ENCODE assay signal across 22 cellular contexts in genomic region chr3:19073341-19074105, GRCh38.
DNase-seq lines count a peak whose midpoint lies in the region; ATAC-seq, FAIRE-seq and TF ChIP-seq lines count a peak whose summit lies in the region.
"Had no signal": no experiment of that assay in that cellular context is flagged by ENCODE, and none has a peak within 500 bp of the region (broad histone marks: within the 10 kb centered on the region; RNA-seq: fewer than 3 reads in every experiment).

No MANE protein-coding gene starts in this region.

- no peaks in the 10 kb centered on the region for H3K23me2 ChIP-seq in H9 (ENCODE audit: insufficient read length, low read depth, low read length, poor library complexity, severe bottlenecking)
- H3K23me2 ChIP-seq in H1 (ENCODE audit: low read depth, low read length) = no peaks in the 10 kb centered on the region

- no peak overlapping the region for H3K9ac ChIP-seq in H9 (ENCODE audit: extremely low read depth, insufficient read length, low read length)
- H3K9ac ChIP-seq in HUES64 (ENCODE audit: low read depth, low read length) = no peak overlapping the region
- no peak overlapping the region for H3K9ac ChIP-seq in H1 (replicated peaks in 1 of 4; ENCODE audit: extremely low read depth in 1 of 4, low read depth in 3 of 4, low read length in 3 of 4)
- H3K9ac ChIP-seq: BLaER1 treated with 17β-estradiol and CSF1 and Interleukin-3, amounts not matched to agents 10 nM and 100 nM had no signal

- no CpG with 5 or more reads among the region's 3 CpGs for WGBS in H9 (ENCODE audit: extremely low coverage, insufficient read length, low lambda C conversion rate)
- WGBS in HUES64 = 68% methylated on average over 2 of the region's 3 CpGs
- 91% methylated on average over 3 of the region's 3 CpGs; no CpG with 5 or more reads in 1 of the 2 experiments for WGBS in H1 (ENCODE audit: extremely low coverage in 1 of 2, insufficient coverage in 1 of 2, insufficient read length in 1 of 2, insufficient replicate concordance in 2 of 2, low coverage in 1 of 2, low lambda C conversion rate in 2 of 2, missing lambda C conversion rate in 1 of 2), 2 experiments

- no peak for FAIRE-seq in H1 (lab: Jason Lieb, UNC)
- FAIRE-seq: A549, D721Med, GM12878 had no signal

- H4K5ac ChIP-seq in H9 (ENCODE audit: insufficient read length, low read depth, low read length) (no peak overlapping the region), H1 (ENCODE audit: insufficient read length, low read depth, low read length) (no peak overlapping the region)

- H3K9me3 Mint-ChIP-seq in H9 (peaks cover 18 to 33% of the 10 kb centered on the region in 2 experiments; a peak in 4 of 5 replicates), natural killer cell (no peaks in the 10 kb centered on the region)

- H2BK12ac ChIP-seq in H9 (ENCODE audit: insufficient read length, low read depth, low read length) (no peak overlapping the region), H1 (ENCODE audit: low read depth, low read length) (peak overlapping the region; percentile 82)

- H2BK15ac ChIP-seq in H9 (ENCODE audit: low read depth, low read length) (no peak overlapping the region), H1 (ENCODE audit: low read length) (no peak overlapping the region)

- no peak overlapping the region for H3K4me2 ChIP-seq in H9 (ENCODE audit: insufficient read depth, insufficient read length, low read length)
- H3K4me2 ChIP-seq in H1 (ENCODE audit: insufficient read depth in 1 of 2, low read depth in 2 of 2, low read length in 2 of 2) = peak overlapping the region in 1 of 2 experiments; percentile 50; a peak in 1 of 4 replicates
- H3K4me2 ChIP-seq: A549 had no signal

- no peaks in the 10 kb centered on the region for H3K79me1 ChIP-seq in H9 (ENCODE audit: insufficient read depth, low read depth, low read length, poor library complexity, severe bottlenecking)
- H3K79me1 ChIP-seq in H1 (ENCODE audit: low read depth, low read length) = no peaks in the 10 kb centered on the region

- H3K27me3 Mint-ChIP-seq in H9 (ENCODE audit: low read depth) (no peaks in the 10 kb centered on the region), natural killer cell (ENCODE audit: low read depth in 2 of 2) (no peaks in the 10 kb centered on the region)
- H3K27me3 Mint-ChIP-seq: CD8-positive, alpha-beta memory T cell had no signal

- H2BK120ac ChIP-seq in H9 (ENCODE audit: low read depth, low read length, poor library complexity, severe bottlenecking) (no peak overlapping the region), H1 (replicated peaks; ENCODE audit: low read depth, low read length) (no peak overlapping the region)

- POLR2A ChIA-PET in H1 (lab: Charles Lee; ENCODE audit: partially characterized antibody) = interaction anchor here (0.8 to 2.0 kb wide), 2 partner anchors 16 to 73 kb away, joined by 3 to 6 read pairs; no protein-coding TSS in a partner anchor

- no peak overlapping the region for H3K23ac ChIP-seq in H9 (ENCODE audit: insufficient read length, low read depth, low read length)
- no peak overlapping the region for H3K23ac ChIP-seq in H1 (ENCODE audit: insufficient read length)

- H3T11ph ChIP-seq in H9 (ENCODE audit: low read length) = no peak overlapping the region

- no peak overlapping the region for H2AFZ ChIP-seq in H9 (ENCODE audit: low read length)
- H2AFZ ChIP-seq in H1 (ENCODE audit: low read length) = no peak overlapping the region

- H3K27me3 ChIP-seq in H9 (ENCODE audit: insufficient read depth, low read length) (no peaks in the 10 kb centered on the region), HUES64 (ENCODE audit: insufficient read depth, low read length) (no peaks in the 10 kb centered on the region), H1 (replicated peaks in 1 of 4; ENCODE audit: control insufficient read depth in 3 of 4, extremely low read depth in 1 of 4, insufficient read depth in 3 of 4, low read length in 3 of 4) (no peaks in the 10 kb centered on the region), upper lobe of right lung (no peaks in the 10 kb centered on the region)
- H3K27me3 ChIP-seq in effector memory CD4-positive, alpha-beta T cell (replicated peaks; ENCODE audit: control insufficient read depth, insufficient read depth, low read length, poor library complexity, severe bottlenecking) = no peaks in the 10 kb centered on the region
- H3K27me3 ChIP-seq: BE2C; BLaER1 treated with 17β-estradiol and CSF1 and Interleukin-3, amounts not matched to agents 10 nM and 100 nM had no signal

- H3K4me3 ChIP-seq in HUES64 (ENCODE audit: low read length) (no peak overlapping the region), H1 (ENCODE audit: extremely low read depth in 1 of 4, insufficient read depth in 2 of 4, low read depth in 3 of 4, low read length in 4 of 4) (no peak overlapping the region), upper lobe of right lung (no peak overlapping the region)
- H3K4me3 ChIP-seq in effector memory CD4-positive, alpha-beta T cell (ENCODE audit: insufficient read depth, low read depth, low read length, poor library complexity, severe bottlenecking) = no peak overlapping the region
- H3K4me3 ChIP-seq: A549; BLaER1 treated with 17β-estradiol and CSF1 and Interleukin-3, amounts not matched to agents 10 nM and 100 nM; GM12878; HAP-1 had no signal

- H3K27ac Mint-ChIP-seq in H9 = peak overlapping the region; percentile 45 to 89 (median 64); a peak in 5 of 7 replicates
- H3K27ac Mint-ChIP-seq in natural killer cell = no peak overlapping the region
- H3K27ac Mint-ChIP-seq: CD14-positive monocyte; CD4-positive, alpha-beta T cell; HFFc6 had no signal

- H4K20me1 ChIP-seq in H9 (ENCODE audit: control insufficient read depth, insufficient read depth, insufficient read length) (no peaks in the 10 kb centered on the region), H1 (replicated peaks in 1 of 2; ENCODE audit: control insufficient read depth in 1 of 2, insufficient read depth in 2 of 2, low read length in 2 of 2) (no peaks in the 10 kb centered on the region)
- H4K20me1 ChIP-seq: BLaER1 treated with 17β-estradiol and CSF1 and Interleukin-3, amounts not matched to agents 10 nM and 100 nM had no signal

- H3K4me1 ChIP-seq in H9 (ENCODE audit: insufficient read depth, low read length) (peaks cover 19% of the 10 kb centered on the region; the same call in 1 of the 2 replicates), HUES64 (ENCODE audit: insufficient read depth, low read length) (peaks cover 29% of the 10 kb centered on the region), H1 (replicated peaks in 1 of 4; ENCODE audit: control insufficient read depth in 3 of 4, insufficient read depth in 4 of 4, low read length in 3 of 4) (peaks cover 0 to 17% (median 13%) of the 10 kb centered on the region in 4 experiments; a peak in 6 of 7 replicates), upper lobe of right lung (no peaks in the 10 kb centered on the region)
- no peaks in the 10 kb centered on the region for H3K4me1 ChIP-seq in effector memory CD4-positive, alpha-beta T cell (ENCODE audit: control insufficient read depth, insufficient read depth, low read length, poor library complexity, severe bottlenecking)
- H3K4me1 ChIP-seq: A549, BE2C had no signal

- CTCF ChIA-PET in H1 (lab: Charles Lee; ENCODE audit: partially characterized antibody) = interaction anchor here (0.9 kb wide), 1 partner anchor 183 kb away, joined by 3 read pairs; no protein-coding TSS in a partner anchor

- H2BK20ac ChIP-seq in H9 (ENCODE audit: low read depth, low read length, poor library complexity, severe bottlenecking) (no peak overlapping the region), H1 (ENCODE audit: low read length) (peak overlapping the region; percentile 93)

- TF ChIP-seq EP300 in H1 (IDR thresholded peaks at IDR 0.05; ENCODE audit: borderline replicate concordance in 1 of 2, low read depth in 2 of 2, low read length in 2 of 2) = no peak

- H3K56ac ChIP-seq in H9 (ENCODE audit: insufficient read length, low read depth, low read length) (no peak overlapping the region), H1 (replicated peaks; ENCODE audit: insufficient read length, low read depth, low read length) (no peak overlapping the region)

- intact Hi-C loops in upper lobe of right lung (cut with DNase I) (no loop called here), natural killer cell (cut with micrococcal nuclease) (no loop called here)

- no peak overlapping the region for H2BK5ac ChIP-seq in H9 (ENCODE audit: insufficient read length, low read length)
- H2BK5ac ChIP-seq in H1 (ENCODE audit: low read depth, low read length) = peak overlapping the region; percentile 8; the same call in 1 of the 2 replicates

- DNase-seq in H9 (no peak), H1 (ENCODE audit: low read depth in 1 of 2, low spot score in 2 of 2) (no peak), upper lobe of right lung (no peak), natural killer cell (no peak)
- DNase-seq in effector memory CD4-positive, alpha-beta T cell = no peak
- no peak for DNase-seq in activated naive CD4-positive, alpha-beta T cell treated with anti-CD3 and anti-CD28 coated beads, Interleukin-2, amount 50 U/mL, for 16 hours
- DNase-seq: 8988T; ACHN; BE2C; CD4-positive, alpha-beta T cell; CD8-positive, alpha-beta memory T cell; DMS79; EL; GDM1; HFFc6 had no signal

- H3K4me3 Mint-ChIP-seq in H9 = peak overlapping the region in 1 of 2 experiments; percentile 18; a peak in 1 of 5 replicates
- no peak overlapping the region for H3K4me3 Mint-ChIP-seq in natural killer cell
- H3K4me3 Mint-ChIP-seq: CD14-positive monocyte; CD4-positive, alpha-beta T cell; CD8-positive, alpha-beta memory T cell; HFFc6 had no signal

- H3K4me1 Mint-ChIP-seq in H9 (peaks cover 34 to 46% of the 10 kb centered on the region in 2 experiments), natural killer cell (no peaks in the 10 kb centered on the region)
- H3K4me1 Mint-ChIP-seq: CD8-positive, alpha-beta memory T cell had no signal

- H2AK5ac ChIP-seq in H9 (ENCODE audit: insufficient read length, low read length) = no peak overlapping the region
- peak overlapping the region; percentile 29 for H2AK5ac ChIP-seq in H1 (ENCODE audit: low read depth, low read length)

- H3K36me3 Mint-ChIP-seq in H9 (ENCODE audit: insufficient read depth in 1 of 3, low read depth in 3 of 3) (peaks cover 12 to 27% (median 18%) of the 10 kb centered on the region in 3 experiments), natural killer cell (no peaks in the 10 kb centered on the region)
- H3K36me3 Mint-ChIP-seq: CD14-positive monocyte; CD8-positive, alpha-beta memory T cell had no signal

- no peak overlapping the region for H4K91ac ChIP-seq in H9 (ENCODE audit: insufficient read length, low read depth, low read length)
- no peak overlapping the region for H4K91ac ChIP-seq in H1 (replicated peaks; ENCODE audit: insufficient read length, low read length)

- H3K18ac ChIP-seq in H9 (ENCODE audit: insufficient read length, low read depth, low read length) (no peak overlapping the region), H1 (ENCODE audit: extremely low read depth, low read length) (peak overlapping the region; percentile 39)

- peaks cover 7% of the 10 kb centered on the region for H3K9me3 ChIP-seq in H9 (ENCODE audit: control insufficient read depth, low read depth, low read length)
- peaks cover 10% of the 10 kb centered on the region for H3K9me3 ChIP-seq in HUES64 (ENCODE audit: insufficient read depth, low read depth, low read length)
- H3K9me3 ChIP-seq in H1 (ENCODE audit: insufficient read depth in 2 of 2, low read depth in 1 of 2, low read length in 1 of 2) = peaks cover 8 to 10% of the 10 kb centered on the region in 2 experiments; a peak in 3 of 4 replicates
- no peaks in the 10 kb centered on the region for H3K9me3 ChIP-seq in upper lobe of right lung
- no peaks in the 10 kb centered on the region for H3K9me3 ChIP-seq in effector memory CD4-positive, alpha-beta T cell (ENCODE audit: control insufficient read depth, low read length)
- H3K9me3 ChIP-seq: A549, BE2C, HAP-1 had no signal

- H3K27ac ChIP-seq in H9 (ENCODE audit: insufficient read length, low read depth, low read length) (no peak overlapping the region), HUES64 (ENCODE audit: low read depth, low read length) (peak overlapping the region; percentile 46; the same call in 1 of the 2 replicates), H1 (ENCODE audit: low read depth, low read length) (no peak overlapping the region), upper lobe of right lung (no peak overlapping the region)
- H3K27ac ChIP-seq in effector memory CD4-positive, alpha-beta T cell (ENCODE audit: insufficient read depth, low read length, poor library complexity, severe bottlenecking) = no peak overlapping the region
- H3K27ac ChIP-seq: A549; BLaER1 treated with 17β-estradiol and CSF1 and Interleukin-3, amounts not matched to agents 10 nM and 100 nM had no signal

- no peak for TF ChIP-seq RAD21 in H1 (IDR thresholded peaks at IDR 0.05 in 1 of 2, conservative IDR thresholded peaks at IDR 0.05 in 1 of 2; ENCODE audit: low read depth in 2 of 2, low read length in 2 of 2)

- ATAC-seq in upper lobe of right lung = peak; percentile 57
- no peak for ATAC-seq in natural killer cell
- ATAC-seq: A549, GM12878 had no signal

- H3K4ac ChIP-seq in H9 (ENCODE audit: low read depth, low read length) (no peak overlapping the region), H1 (replicated peaks; ENCODE audit: insufficient read length, low read depth, low read length) (peak overlapping the region; percentile 55)

- H3K36me3 ChIP-seq in HUES64 (ENCODE audit: insufficient read depth, low read length) = no peaks in the 10 kb centered on the region
- peaks cover 0 to 4% (median 0%) of the 10 kb centered on the region in 4 experiments; a peak in 2 of 8 replicates for H3K36me3 ChIP-seq in H1 (ENCODE audit: control insufficient read depth in 2 of 4, insufficient read depth in 4 of 4, low read length in 3 of 4)
- no peaks in the 10 kb centered on the region for H3K36me3 ChIP-seq in upper lobe of right lung
- no peaks in the 10 kb centered on the region for H3K36me3 ChIP-seq in effector memory CD4-positive, alpha-beta T cell (ENCODE audit: control insufficient read depth, insufficient read depth, low read length)
- H3K36me3 ChIP-seq: BE2C; BLaER1 treated with 17β-estradiol and CSF1 and Interleukin-3, amounts not matched to agents 10 nM and 100 nM; HAP-1 had no signal

- H4K8ac ChIP-seq in H9 (replicated peaks; ENCODE audit: insufficient read length, low read depth, low read length) (no peak overlapping the region), H1 (ENCODE audit: extremely low read depth, insufficient read depth, low read length) (no peak overlapping the region)

- no peak for TF ChIP-seq POLR2A in H1 (IDR thresholded peaks at IDR 0.05; ENCODE audit: control extremely low read depth in 1 of 2, low read depth in 2 of 2, low read length in 2 of 2)

- H3K79me2 ChIP-seq in H9 (ENCODE audit: insufficient read depth, low read length) = no peaks in the 10 kb centered on the region
- no peaks in the 10 kb centered on the region for H3K79me2 ChIP-seq in H1 (ENCODE audit: control insufficient read depth in 1 of 2, insufficient read depth in 2 of 2, low read length in 2 of 2)

- H3K14ac ChIP-seq in H9 (ENCODE audit: insufficient read depth, low read length) (no peak overlapping the region), H1 (ENCODE audit: insufficient read length) (no peak overlapping the region)

- TF ChIP-seq CTCF in H9 (conservative IDR thresholded peaks at IDR 0.05) (no peak), H1 (IDR thresholded peaks at IDR 0.05; ENCODE audit: control extremely low read depth in 1 of 3, insufficient read depth in 1 of 3, low read depth in 1 of 3, low read length in 3 of 3) (no peak), upper lobe of right lung (IDR thresholded peaks at IDR 0.05) (no peak), natural killer cell (IDR thresholded peaks at IDR 0.05) (no peak)

Comparison
In these comparisons a context has a peak if more than half of its experiments do, and no peak if none do; other contexts are left out.
1. H3K27ac Mint-ChIP-seq: peak in H9 (3 of 3); none in natural killer cell (0 of 2).